1 cellular context compared by ENCODE assay signal in the genomic region with DNA sequence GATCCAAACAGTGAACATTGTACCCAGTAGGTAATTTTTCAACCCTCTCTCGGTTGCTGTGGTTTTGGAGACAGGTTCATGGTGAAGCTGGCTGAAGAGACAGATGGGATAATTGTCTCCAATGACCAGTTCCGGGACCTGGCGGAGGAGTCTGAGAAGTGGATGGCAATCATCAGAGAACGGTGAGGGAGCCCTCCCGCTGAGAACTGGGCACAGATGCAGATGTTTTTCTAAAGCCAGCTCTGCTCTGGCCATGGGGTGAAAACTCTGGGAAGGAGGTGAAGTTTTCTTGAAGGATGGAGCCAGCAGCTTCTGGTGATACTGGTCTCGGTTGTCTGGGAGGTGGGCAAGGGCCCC.
TF ChIP-seq lines count a peak whose summit lies in the region.

No MANE protein-coding gene starts in this region.

TF ChIP-seq in SK-N-SH, 30 proteins besides CTCF, POLR2A, EP300 and RAD21:
- TF ChIP-seq, protein P1, sequence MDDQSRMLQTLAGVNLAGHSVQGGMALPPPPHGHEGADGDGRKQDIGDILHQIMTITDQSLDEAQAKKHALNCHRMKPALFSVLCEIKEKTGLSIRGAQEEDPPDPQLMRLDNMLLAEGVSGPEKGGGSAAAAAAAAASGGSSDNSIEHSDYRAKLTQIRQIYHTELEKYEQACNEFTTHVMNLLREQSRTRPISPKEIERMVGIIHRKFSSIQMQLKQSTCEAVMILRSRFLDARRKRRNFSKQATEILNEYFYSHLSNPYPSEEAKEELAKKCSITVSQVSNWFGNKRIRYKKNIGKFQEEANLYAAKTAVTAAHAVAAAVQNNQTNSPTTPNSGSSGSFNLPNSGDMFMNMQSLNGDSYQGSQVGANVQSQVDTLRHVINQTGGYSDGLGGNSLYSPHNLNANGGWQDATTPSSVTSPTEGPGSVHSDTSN (IDR thresholded peaks at IDR 0.05), result no peak
- TF ChIP-seq SIN3A (IDR thresholded peaks at IDR 0.05; ENCODE audit: borderline replicate concordance, low read depth, low read length), result no peak
